Comparison of ENCODE assay signal across 2 cellular contexts in genomic region chr22:16844529-16844928, GRCh38.
TF ChIP-seq lines count a peak whose summit lies in the region.

No MANE protein-coding gene starts in this region.

TF ChIP-seq in K562, 482 proteins besides CTCF, POLR2A, EP300 and RAD21:
- no peak for TF ChIP-seq SMARCC2 (IDR thresholded peaks at IDR 0.05; ENCODE audit: low read depth)
- TF ChIP-seq MIER1 (IDR thresholded peaks at IDR 0.05; ENCODE audit: low read depth): no peak
- no peak for TF ChIP-seq NCOA4 (IDR thresholded peaks at IDR 0.05; ENCODE audit: partially characterized antibody)
- no peak for TF ChIP-seq FOXP1 (CRISPR knock-in tag; IDR thresholded peaks at IDR 0.05)
- no peak for TF ChIP-seq ZNF408 (CRISPR knock-in tag; IDR thresholded peaks at IDR 0.05; ENCODE audit: low read depth)
- TF ChIP-seq MLLT1 (IDR thresholded peaks at IDR 0.05): no peak

TF ChIP-seq in HepG2, 621 proteins besides CTCF, POLR2A, EP300 and RAD21:
- no peak for TF ChIP-seq ZNF414 (CRISPR knock-in tag; IDR thresholded peaks at IDR 0.05)
- no peak for TF ChIP-seq FOSL1 (CRISPR knock-in tag; IDR thresholded peaks at IDR 0.05; ENCODE audit: borderline replicate concordance)
- no peak for TF ChIP-seq IKZF5 (CRISPR knock-in tag; IDR thresholded peaks at IDR 0.05)
- no peak for TF ChIP-seq NFYB (CRISPR knock-in tag; IDR thresholded peaks at IDR 0.05)
- TF ChIP-seq ZNF34 (CRISPR knock-in tag; IDR thresholded peaks at IDR 0.05; ENCODE audit: borderline replicate concordance): no peak
- TF ChIP-seq GATA4 (IDR thresholded peaks at IDR 0.05; ENCODE audit: borderline replicate concordance, low read depth): no peak
- no peak for TF ChIP-seq ZFP90 (CRISPR knock-in tag; IDR thresholded peaks at IDR 0.05; ENCODE audit: borderline replicate concordance)
- TF ChIP-seq NR2F6 (IDR thresholded peaks at IDR 0.05): no peak
- TF ChIP-seq NR2F6 (CRISPR knock-in tag; IDR thresholded peaks at IDR 0.05): no peak
